ENCODE assay signal across 9 cellular contexts in genomic region chr3:142976621-142977398, GRCh38. TPM values are rescaled to one million over a fixed set of nuclear protein-coding genes. Genes with fewer than 3 reads are reported as not detected.
A peak's percentile ranks its signal among the peaks of the same experiment; 100 is the strongest.
DNase-seq lines count a peak whose midpoint lies in the region; ATAC-seq, FAIRE-seq and TF ChIP-seq lines count a peak whose summit lies in the region.
"Had no signal": no experiment of that assay in that cellular context is flagged by ENCODE, and none has a peak within 500 bp of the region (broad histone marks: within the 10 kb centered on the region; RNA-seq: fewer than 3 reads in every experiment).

No MANE protein-coding gene starts in this region.

- H2AFZ ChIP-seq in parathyroid adenoma: peak overlapping the region; percentile 34

- TF ChIP-seq POLR2A in GM12891 (IDR thresholded peaks at IDR 0.05; ENCODE audit: low read depth, low read length): no peak

- H3K4me3 ChIP-seq in fibroblast of the aortic adventitia (ENCODE audit: low read depth, low read length): no peak overlapping the region
- H3K4me3 ChIP-seq in parathyroid adenoma (ENCODE audit: low read depth, low read length): no peak overlapping the region

- H3K36me3 Mint-ChIP-seq in endothelial cell (ENCODE audit: low read depth, unreplicated experiment): no peaks in the 10 kb centered on the region
- H3K36me3 Mint-ChIP-seq: activated naive CD4-positive, alpha-beta T cell treated with anti-CD3 and anti-CD28 coated beads, Interleukin-2, amount 50 U/mL, for 24 hours had no signal

- TF ChIP-seq CTCF in fibroblast of the aortic adventitia (IDR thresholded peaks at IDR 0.05; ENCODE audit: insufficient read depth, low read length) (no peak), parathyroid adenoma (IDR thresholded peaks at IDR 0.05) (no peak), endothelial cell (IDR thresholded peaks at IDR 0.05; ENCODE audit: unreplicated experiment) (no peak)

- H3K27me3 Mint-ChIP-seq in endothelial cell (ENCODE audit: unreplicated experiment): peaks cover 4% of the 10 kb centered on the region

- H3K27ac Mint-ChIP-seq in endothelial cell (ENCODE audit: unreplicated experiment): no peak overlapping the region
- H3K27ac Mint-ChIP-seq: activated naive CD4-positive, alpha-beta T cell treated with anti-CD3 and anti-CD28 coated beads, Interleukin-2, amount 50 U/mL, for 24 hours had no signal

- no peaks in the 10 kb centered on the region for H3K79me2 ChIP-seq in parathyroid adenoma

- H3K9me3 Mint-ChIP-seq in endothelial cell (ENCODE audit: unreplicated experiment): no peaks in the 10 kb centered on the region
- H3K9me3 Mint-ChIP-seq: activated naive CD4-positive, alpha-beta T cell treated with anti-CD3 and anti-CD28 coated beads, Interleukin-2, amount 50 U/mL, for 24 hours had no signal

- FAIRE-seq in GM12891 (lab: Jason Lieb, UNC): no peak

- H3K27ac ChIP-seq in parathyroid adenoma: no peak overlapping the region

- peaks cover 7% of the 10 kb centered on the region for H3K4me1 Mint-ChIP-seq in endothelial cell (ENCODE audit: unreplicated experiment)
- H3K4me1 Mint-ChIP-seq: activated naive CD4-positive, alpha-beta T cell treated with anti-CD3 and anti-CD28 coated beads, Interleukin-2, amount 50 U/mL, for 24 hours had no signal

- H3K9me3 ChIP-seq in parathyroid adenoma (ENCODE audit: control insufficient read depth, low read length): no peaks in the 10 kb centered on the region

- H3K36me3 ChIP-seq in parathyroid adenoma (ENCODE audit: control insufficient read depth, insufficient read depth, low read length): no peaks in the 10 kb centered on the region

- H3K27me3 ChIP-seq in parathyroid adenoma (ENCODE audit: control insufficient read depth, insufficient read depth, low read length): no peaks in the 10 kb centered on the region

- H3K9ac ChIP-seq in parathyroid adenoma: no peak overlapping the region

- H3K4me2 ChIP-seq in parathyroid adenoma (ENCODE audit: low read length): no peak overlapping the region

- no peak overlapping the region for H3K4me3 Mint-ChIP-seq in endothelial cell (ENCODE audit: unreplicated experiment)
- H3K4me3 Mint-ChIP-seq: activated naive CD4-positive, alpha-beta T cell treated with anti-CD3 and anti-CD28 coated beads, Interleukin-2, amount 50 U/mL, for 24 hours had no signal

- DNase-seq in EL (peak; percentile 97), RKO (ENCODE audit: low spot score) (peak; percentile 95), fibroblast of the aortic adventitia (ENCODE audit: low read depth) (peak; percentile 96), GM12891 (ENCODE audit: insufficient read length, low spot score) (no peak), endothelial cell (ENCODE audit: low spot score) (no peak)
- no peak for DNase-seq in stimulated activated CD4-positive, alpha-beta T cell treated with anti-CD3 and anti-CD28 coated beads, Interleukin-4, amount 100 ng/mL, for 24 hours

- H3K4me1 ChIP-seq in parathyroid adenoma: peaks cover 7% of the 10 kb centered on the region

- ATAC-seq in HG03521 (IDR thresholded peaks at IDR 0.05; ENCODE audit: unreplicated experiment): no peak

TF ChIP-seq in GM12891, 5 proteins besides CTCF, POLR2A, EP300 and RAD21:
- no peak for TF ChIP-seq POU2F2 (IDR thresholded peaks at IDR 0.05; ENCODE audit: low read depth, low read length)
- no peak for TF ChIP-seq SPI1 (IDR thresholded peaks at IDR 0.05; ENCODE audit: low read depth, low read length)
- TF ChIP-seq PAX5 (IDR thresholded peaks at IDR 0.05; ENCODE audit: insufficient read depth, low read length, severe bottlenecking): no peak
- no peak for TF ChIP-seq POLR2AphosphoS5 (IDR thresholded peaks at IDR 0.05; ENCODE audit: low read depth, low read length)
- no peak for TF ChIP-seq TAF1 (IDR thresholded peaks at IDR 0.05; ENCODE audit: low read depth, low read length)
TF ChIP-seq in GM12891: peak in this region for 0.

RNA-seq across cellular contexts. Expression of gene PAQR9, which starts 13.3 kb away (rescaled TPM):
- total RNA-seq in fibroblast of the aortic adventitia (ENCODE audit: low replicate concordance) (0.09 TPM in 1 of 2 replicates, not detected in the other), endothelial cell (ENCODE audit: unreplicated experiment) (not detected)
- not detected for polyA plus RNA-seq in GM12891 (2012; ENCODE audit: low read depth, missing spikeins)

RNA-seq across cellular contexts. Expression of gene U2SURP, which starts 24.6 kb away (rescaled TPM):
- total RNA-seq in fibroblast of the aortic adventitia (ENCODE audit: low replicate concordance) (99.1 and 128 TPM in 2 replicates), endothelial cell (ENCODE audit: unreplicated experiment) (86.1 TPM)
- 47.8 TPM for polyA plus RNA-seq in GM12891 (2012; ENCODE audit: low read depth, missing spikeins)

Comparison
In these comparisons a context has a peak if more than half of its experiments do, and no peak if none do; other contexts are left out.
1. DNase-seq: peak in EL (single experiment), RKO (single experiment) and fibroblast of the aortic adventitia (single experiment); none in stimulated activated CD4-positive, alpha-beta T cell treated with anti-CD3 and anti-CD28 coated beads, Interleukin-4, amount 100 ng/mL, for 24 hours (single experiment), GM12891 (single experiment) and endothelial cell (single experiment).